In the genomic region with DNA sequence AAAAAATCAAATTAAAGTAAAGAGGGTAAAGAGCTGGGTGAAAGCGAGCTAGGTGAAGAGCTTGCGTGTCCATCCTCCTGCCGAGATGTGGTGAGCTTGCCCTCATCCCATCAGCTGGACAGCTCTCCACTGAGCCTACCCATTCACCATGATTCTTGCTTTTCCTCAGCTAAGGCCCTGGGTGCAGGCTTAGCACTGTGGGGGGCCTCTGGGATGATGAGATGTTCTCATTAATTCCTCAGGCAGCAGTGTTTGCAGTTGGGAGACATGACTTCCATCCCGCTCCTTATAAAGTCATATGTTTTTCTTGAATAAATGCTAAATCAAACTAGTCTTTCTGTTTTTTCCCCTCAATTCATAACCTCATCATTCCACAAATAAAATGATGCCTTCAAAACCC, we compare ENCODE assay signal across 29 cellular contexts.
"Had no signal": no experiment of that assay in that cellular context is flagged by ENCODE, and none has a peak within 500 bp of the region (broad histone marks: within the 10 kb centered on the region; RNA-seq: fewer than 3 reads in every experiment).

No MANE protein-coding gene starts in this region.

- DNase-seq: activated CD4-positive, alpha-beta memory T cell treated with anti-CD3 and anti-CD28 coated beads, Interleukin-2, amount 10 ng/mL, durations not matched to agents 7 days and 5 days; activated CD4-positive, alpha-beta T cell treated with anti-CD3 and anti-CD28 coated beads for 1 hour; activated CD4-positive, alpha-beta T cell treated with anti-CD3 and anti-CD28 coated beads for 48 hours; activated CD4-positive, CD25-positive, alpha-beta regulatory T cell; activated CD8-positive, alpha-beta memory T cell treated with anti-CD3 and anti-CD28 coated beads for 24 hours; activated CD8-positive, alpha-beta memory T cell treated with anti-CD3 and anti-CD28 coated beads, Interleukin-2, amount 10 ng/mL, durations not matched to agents 7 days and 5 days; activated CD8-positive, alpha-beta memory T cell treated with anti-CD3 and anti-CD28 coated beads, Interleukin-2, amount 50 U/mL, for 48 hours; activated effector memory CD4-positive, alpha-beta T cell treated with Interleukin-2 at 50 U/mL for 16 hours; activated naive CD4-positive, alpha-beta T cell treated with anti-CD3 and anti-CD28 coated beads, Interleukin-2, amount 10 ng/mL, durations not matched to agents 7 days and 5 days; activated naive CD8-positive, alpha-beta T cell treated with anti-CD3 and anti-CD28 coated beads, Interleukin-2, amount 50 U/mL, for 24 hours; activated T-cell treated with anti-CD3 and anti-CD28 coated beads, Interleukin-2, amount 50 U/mL, for 48 hours; anterior cingulate cortex; central memory CD4-positive, alpha-beta T cell; NCI-H1105; NCI-H1417 treated with DMSO at 0.1 percent for 48 hours; NCI-H187 treated with DMSO at 0.1 percent for 48 hours; NCI-H2081 treated with DMSO at 0.1 percent for 48 hours; NCI-H510A; NCI-H526; NCI-H748 treated with DMSO at 0.1 percent for 48 hours; NK-92 treated with Interleukin-12 subunit alpha and Interleukin-12 subunit beta, amount 100 ng/mL, for 24 hours; PC-9; Right ventricle myocardium superior; T1000; WERI-Rb-1 had no signal

- H3K9ac ChIP-seq: KMS-11 had no signal

- H3K4me3 Mint-ChIP-seq: activated CD4-positive, alpha-beta memory T cell treated with anti-CD3 and anti-CD28 coated beads, Interleukin-2, amount 10 ng/mL, durations not matched to agents 7 days and 5 days; activated CD8-positive, alpha-beta memory T cell treated with anti-CD3 and anti-CD28 coated beads, Interleukin-2, amount 10 ng/mL, durations not matched to agents 7 days and 5 days; activated naive CD4-positive, alpha-beta T cell treated with anti-CD3 and anti-CD28 coated beads, Interleukin-2, amount 10 ng/mL, durations not matched to agents 7 days and 5 days; activated naive CD8-positive, alpha-beta T cell; activated naive CD8-positive, alpha-beta T cell treated with anti-CD3 and anti-CD28 coated beads, Interleukin-2, amount 50 U/mL, for 24 hours; brain had no signal

- ATAC-seq: activated CD8-positive, alpha-beta memory T cell treated with anti-CD3 and anti-CD28 coated beads, Interleukin-2, amount 10 ng/mL, durations not matched to agents 7 days and 5 days; activated naive CD8-positive, alpha-beta T cell treated with anti-CD3 and anti-CD28 coated beads, Interleukin-2, amount 50 U/mL, for 24 hours had no signal

- H3K27ac ChIP-seq: KMS-11, PC-9, SK-N-MC had no signal

- H3K4me3 ChIP-seq: PC-9, SK-N-MC had no signal

- H3K27me3 Mint-ChIP-seq: activated CD4-positive, alpha-beta memory T cell treated with anti-CD3 and anti-CD28 coated beads, Interleukin-2, amount 10 ng/mL, durations not matched to agents 7 days and 5 days; activated CD8-positive, alpha-beta memory T cell treated with anti-CD3 and anti-CD28 coated beads, Interleukin-2, amount 10 ng/mL, durations not matched to agents 7 days and 5 days; activated naive CD8-positive, alpha-beta T cell; activated naive CD8-positive, alpha-beta T cell treated with anti-CD3 and anti-CD28 coated beads, Interleukin-2, amount 50 U/mL, for 24 hours had no signal

- H3K4me2 ChIP-seq: KMS-11, PC-9 had no signal

- H2AFZ ChIP-seq: PC-9 had no signal

- H3K9me3 Mint-ChIP-seq: activated CD4-positive, alpha-beta memory T cell treated with anti-CD3 and anti-CD28 coated beads, Interleukin-2, amount 10 ng/mL, durations not matched to agents 7 days and 5 days; activated naive CD4-positive, alpha-beta T cell treated with anti-CD3 and anti-CD28 coated beads, Interleukin-2, amount 10 ng/mL, durations not matched to agents 7 days and 5 days; activated naive CD8-positive, alpha-beta T cell treated with anti-CD3 and anti-CD28 coated beads, Interleukin-2, amount 50 U/mL, for 24 hours had no signal

- H3K36me3 Mint-ChIP-seq: activated naive CD4-positive, alpha-beta T cell treated with anti-CD3 and anti-CD28 coated beads, Interleukin-2, amount 10 ng/mL, durations not matched to agents 7 days and 5 days; activated naive CD8-positive, alpha-beta T cell; brain had no signal

- H3K27ac Mint-ChIP-seq: activated CD4-positive, alpha-beta memory T cell treated with anti-CD3 and anti-CD28 coated beads, Interleukin-2, amount 10 ng/mL, durations not matched to agents 7 days and 5 days; activated CD8-positive, alpha-beta memory T cell treated with anti-CD3 and anti-CD28 coated beads, Interleukin-2, amount 10 ng/mL, durations not matched to agents 7 days and 5 days; activated naive CD4-positive, alpha-beta T cell treated with anti-CD3 and anti-CD28 coated beads, Interleukin-2, amount 10 ng/mL, durations not matched to agents 7 days and 5 days; activated naive CD8-positive, alpha-beta T cell; activated naive CD8-positive, alpha-beta T cell treated with anti-CD3 and anti-CD28 coated beads, Interleukin-2, amount 50 U/mL, for 24 hours had no signal
